ENCODE assay signal across 13 cellular contexts in the genomic region with DNA sequence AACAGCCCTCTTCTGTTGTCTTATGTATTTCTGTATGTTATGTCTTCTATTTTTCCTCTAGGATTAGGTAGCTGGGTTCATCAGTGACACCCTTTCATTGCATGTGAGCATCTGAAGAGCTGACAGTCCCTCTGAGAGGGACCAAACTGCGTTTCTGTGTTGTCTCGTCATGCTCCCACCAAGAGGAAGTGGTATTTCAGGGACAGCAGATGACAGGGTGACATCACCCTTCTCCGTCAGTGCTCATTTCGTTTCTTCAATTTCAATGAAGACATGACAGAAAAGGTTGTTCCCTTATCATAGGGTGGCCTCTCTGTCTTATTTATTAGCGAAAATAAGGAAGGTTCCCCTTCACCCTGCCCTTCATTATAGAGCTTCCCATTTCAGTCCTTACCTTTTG.
A peak's percentile ranks its signal among the peaks of the same experiment; 100 is the strongest.
DNase-seq lines count a peak whose midpoint lies in the region; ATAC-seq and TF ChIP-seq lines count a peak whose summit lies in the region.
"Had no signal": no experiment of that assay in that cellular context is flagged by ENCODE, and none has a peak within 500 bp of the region (broad histone marks: within the 10 kb centered on the region; RNA-seq: fewer than 3 reads in every experiment).

No MANE protein-coding gene starts in this region.

- CTCF ChIA-PET in CD8-positive, alpha-beta memory T cell (lab: Charles Lee): interaction anchor here (1.1 kb wide), 1 partner anchor 10 kb away, joined by 3 read pairs; no protein-coding TSS in a partner anchor

- TF ChIP-seq CTCF in GM12865 (IDR thresholded peaks at IDR 0.05; ENCODE audit: insufficient read depth, low read depth, low read length, missing control alignments) (no peak), GM20000 (IDR thresholded peaks at IDR 0.05; ENCODE audit: extremely low read depth, missing control alignments) (no peak)

- H3K36me3 ChIP-seq in CD8-positive, alpha-beta memory T cell (ENCODE audit: insufficient read depth, low read length): no peaks in the 10 kb centered on the region

- peak; percentile 74 for ATAC-seq in HG03378 (IDR thresholded peaks at IDR 0.05; ENCODE audit: unreplicated experiment)
- ATAC-seq in HG03025 (IDR thresholded peaks at IDR 0.05; ENCODE audit: low FRiP score, unreplicated experiment): no peak

- H3K4me1 Mint-ChIP-seq in dendritic cell treated with granulocyte-macrophage colony-stimulating factor and Interleukin-4, amounts not matched to agents 40 ng/mL and 50 ng/mL, for 4 days (ENCODE audit: low read depth): peaks cover 42% of the 10 kb centered on the region
- H3K4me1 Mint-ChIP-seq in CD8-positive, alpha-beta memory T cell: peaks cover 0 to 4% (median 2%) of the 10 kb centered on the region in 3 donors

- no peak overlapping the region for H3K27ac ChIP-seq in CD8-positive, alpha-beta memory T cell (ENCODE audit: low read depth, low read length)
- H3K27ac ChIP-seq: SK-N-MC had no signal

- H3K4me3 ChIP-seq in GM12865 (ENCODE audit: low read depth, low read length): no peak overlapping the region
- no peak overlapping the region for H3K4me3 ChIP-seq in CD8-positive, alpha-beta memory T cell (ENCODE audit: low read length)
- H3K4me3 ChIP-seq: SK-N-MC had no signal

- intact Hi-C loops in dendritic cell treated with granulocyte-macrophage colony-stimulating factor and Interleukin-4, amounts not matched to agents 40 ng/mL and 50 ng/mL, for 4 days (cut with micrococcal nuclease): loop anchor here (5.0 to 10.0 kb wide), 2 partner anchors 161 to 227 kb away; partner anchors contain the start of gene NR4A3

- H3K27me3 ChIP-seq in CD8-positive, alpha-beta memory T cell (ENCODE audit: insufficient read depth, low read length, poor library complexity, severe bottlenecking): no peaks in the 10 kb centered on the region

- peak; percentile 43 for DNase-seq in GM12865 (ENCODE audit: low read depth)
- DNase-seq in GM20000 (ENCODE audit: low spot score): peak; percentile 32
- DNase-seq in iPS-NIHi7 (ENCODE audit: extremely low spot score): no peak
- no peak for DNase-seq in NCI-H526 (lab: John Stamatoyannopoulos, UW)
- DNase-seq in CD8-positive, alpha-beta memory T cell: no peak
- DNase-seq: Calu3; dermis blood vessel endothelial cell; stimulated activated CD4-positive, alpha-beta T cell treated with anti-CD3 and anti-CD28 coated beads, Interleukin-4, amount 100 ng/mL, for 4 hours had no signal

- POLR2A ChIA-PET in CD8-positive, alpha-beta memory T cell (lab: Charles Lee): no interaction called here

- no peaks in the 10 kb centered on the region for H3K4me1 ChIP-seq in CD8-positive, alpha-beta memory T cell (ENCODE audit: insufficient read depth, low read length)

- no peak overlapping the region for H3K4me3 Mint-ChIP-seq in dendritic cell treated with granulocyte-macrophage colony-stimulating factor and Interleukin-4, amounts not matched to agents 40 ng/mL and 50 ng/mL, for 4 days
- no peak overlapping the region for H3K4me3 Mint-ChIP-seq in CD8-positive, alpha-beta memory T cell
- H3K4me3 Mint-ChIP-seq: type B pancreatic cell had no signal

- no peaks in the 10 kb centered on the region for H3K9me3 Mint-ChIP-seq in dendritic cell treated with granulocyte-macrophage colony-stimulating factor and Interleukin-4, amounts not matched to agents 40 ng/mL and 50 ng/mL, for 4 days
- H3K9me3 Mint-ChIP-seq in CD8-positive, alpha-beta memory T cell: no peaks in the 10 kb centered on the region
- H3K9me3 Mint-ChIP-seq: type B pancreatic cell had no signal

- peak overlapping the region; percentile 82 for H3K27ac Mint-ChIP-seq in dendritic cell treated with granulocyte-macrophage colony-stimulating factor and Interleukin-4, amounts not matched to agents 40 ng/mL and 50 ng/mL, for 4 days
- H3K27ac Mint-ChIP-seq in CD8-positive, alpha-beta memory T cell: no peak overlapping the region
- H3K27ac Mint-ChIP-seq: type B pancreatic cell had no signal

- no peaks in the 10 kb centered on the region for H3K27me3 Mint-ChIP-seq in dendritic cell treated with granulocyte-macrophage colony-stimulating factor and Interleukin-4, amounts not matched to agents 40 ng/mL and 50 ng/mL, for 4 days
- H3K27me3 Mint-ChIP-seq in CD8-positive, alpha-beta memory T cell: peaks cover 11 to 24% of the 10 kb centered on the region in 2 donors
- H3K27me3 Mint-ChIP-seq: type B pancreatic cell had no signal

- no peaks in the 10 kb centered on the region for H3K36me3 Mint-ChIP-seq in dendritic cell treated with granulocyte-macrophage colony-stimulating factor and Interleukin-4, amounts not matched to agents 40 ng/mL and 50 ng/mL, for 4 days (ENCODE audit: low read depth)
- no peaks in the 10 kb centered on the region for H3K36me3 Mint-ChIP-seq in CD8-positive, alpha-beta memory T cell
- H3K36me3 Mint-ChIP-seq: type B pancreatic cell had no signal

- no peaks in the 10 kb centered on the region for H3K9me3 ChIP-seq in CD8-positive, alpha-beta memory T cell (ENCODE audit: low read length)

Comparison
In these comparisons a context has a peak if more than half of its experiments do, and no peak if none do; other contexts are left out.
1. DNase-seq: peak in GM12865 (single experiment) and GM20000 (single experiment); none in iPS-NIHi7 (single experiment), NCI-H526 (0 of 2) and CD8-positive, alpha-beta memory T cell (0 of 5).